Comparison of ENCODE assay signal across 29 cellular contexts in the genomic region with DNA sequence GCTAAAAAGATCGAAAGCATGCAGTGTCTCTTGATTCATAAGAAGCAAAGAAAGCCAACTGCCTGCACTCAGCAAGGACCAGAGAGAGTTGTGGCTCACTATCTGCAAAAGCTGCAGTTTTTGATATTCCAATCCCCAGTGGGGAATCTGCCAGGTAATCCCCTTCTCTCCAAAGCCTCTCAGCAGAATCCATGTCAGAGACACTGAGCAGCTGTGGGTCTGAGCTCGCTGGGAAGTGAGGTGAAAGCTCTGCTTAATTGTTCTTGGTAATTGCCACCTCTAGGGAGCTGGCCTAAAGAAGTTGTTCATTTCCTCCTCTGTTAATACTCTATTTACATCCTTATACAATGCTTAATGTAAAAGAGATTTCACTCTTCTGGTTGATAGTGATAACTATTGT.
"Had no signal": no experiment of that assay in that cellular context is flagged by ENCODE, and none has a peak within 500 bp of the region (broad histone marks: within the 10 kb centered on the region; RNA-seq: fewer than 3 reads in every experiment).

No MANE protein-coding gene starts in this region.

- H3K9ac ChIP-seq: parathyroid adenoma had no signal

- H2AFZ ChIP-seq: parathyroid adenoma had no signal

- H3K36me3 Mint-ChIP-seq: memory B cell; mesothelial cell of epicardium; naive B cell; stimulated activated effector memory CD8-positive, alpha-beta T cell treated with anti-CD3 and anti-CD28 coated beads, Interleukin-12 subunit alpha, Interleukin-12 subunit beta, amount 100 ng/mL, for 72 hours had no signal

- H3K36me3 ChIP-seq: gastrocnemius medialis, right lobe of liver, stomach, thyroid gland, vagina had no signal

- FAIRE-seq: kidney had no signal

- H3K27me3 ChIP-seq: dorsolateral prefrontal cortex, gastrocnemius medialis, right lobe of liver, stomach, thyroid gland, vagina had no signal

- DNase-seq: dorsolateral prefrontal cortex; effector CD4-positive, alpha-beta T cell; foreskin fibroblast; gastrocnemius medialis; head of caudate nucleus; kidney; mucosa of descending colon; naive B cell; right lobe of liver; stimulated activated CD4-positive, alpha-beta T cell treated with anti-CD3 and anti-CD28 coated beads, Interleukin-12 subunit alpha, Interleukin-12 subunit beta, amount 100 ng/mL, for 4 hours; stimulated activated CD4-positive, alpha-beta T cell treated with anti-CD3 and anti-CD28 coated beads, Interleukin-1b, Interleukin-23, amount 100 ng/mL, for 48 hours; stimulated activated CD4-positive, alpha-beta T cell treated with anti-CD3 and anti-CD28 coated beads, Interleukin-4, amount 100 ng/mL, for 1 hour; stimulated activated naive CD4-positive, alpha-beta T cell treated with Interleukin-2 at 50 U/mL for 16 hours; stomach; thyroid gland; trophoblast cell had no signal

- H3K79me2 ChIP-seq: parathyroid adenoma had no signal

- H3K4me2 ChIP-seq: smooth muscle cell had no signal

- H3K9me3 ChIP-seq: gastrocnemius medialis, right lobe of liver, thyroid gland, vagina had no signal

- ATAC-seq: esophagus mucosa; gastrocnemius medialis; left lobe of liver; mucosa of descending colon; natural killer cell treated with Interleukin-12 subunit alpha and Interleukin-12 subunit beta and Interleukin-15 and Interleukin-18, amount 100 ng/mL, for 72 hours; right lobe of liver; stimulated activated effector memory CD8-positive, alpha-beta T cell treated with anti-CD3 and anti-CD28 coated beads, Interleukin-12 subunit alpha, Interleukin-12 subunit beta, amount 100 ng/mL, for 72 hours had no signal

- H3K4me3 ChIP-seq: dorsolateral prefrontal cortex, gastrocnemius medialis, lung, mucosa of descending colon, right lobe of liver, smooth muscle cell, stomach, thyroid gland, vagina had no signal

- H3K4me3 Mint-ChIP-seq: memory B cell; mesothelial cell of epicardium; naive B cell; natural killer cell treated with Interleukin-12 subunit alpha and Interleukin-12 subunit beta and Interleukin-15 and Interleukin-18, amount 100 ng/mL, for 72 hours; neural crest cell; stimulated activated effector memory CD8-positive, alpha-beta T cell treated with anti-CD3 and anti-CD28 coated beads, Interleukin-12 subunit alpha, Interleukin-12 subunit beta, amount 100 ng/mL, for 72 hours had no signal

- H3K27ac Mint-ChIP-seq: memory B cell; mesothelial cell of epicardium; naive B cell; natural killer cell treated with Interleukin-12 subunit alpha and Interleukin-12 subunit beta and Interleukin-15 and Interleukin-18, amount 100 ng/mL, for 72 hours; progenitor cell of endocrine pancreas; stimulated activated effector memory CD8-positive, alpha-beta T cell treated with anti-CD3 and anti-CD28 coated beads, Interleukin-12 subunit alpha, Interleukin-12 subunit beta, amount 100 ng/mL, for 72 hours had no signal

- H3K4me1 ChIP-seq: gastrocnemius medialis, parathyroid adenoma, right lobe of liver, stomach, thyroid gland, vagina had no signal

- H3K4me1 Mint-ChIP-seq: memory B cell; mesothelial cell of epicardium; naive B cell; neural crest cell; stimulated activated effector memory CD8-positive, alpha-beta T cell treated with anti-CD3 and anti-CD28 coated beads, Interleukin-12 subunit alpha, Interleukin-12 subunit beta, amount 100 ng/mL, for 72 hours had no signal

- H3K27me3 Mint-ChIP-seq: memory B cell; naive B cell; natural killer cell treated with Interleukin-12 subunit alpha and Interleukin-12 subunit beta and Interleukin-15 and Interleukin-18, amount 100 ng/mL, for 72 hours; progenitor cell of endocrine pancreas had no signal

- H3K27ac ChIP-seq: dorsolateral prefrontal cortex, epithelial cell of prostate, gastrocnemius medialis, parathyroid adenoma, right lobe of liver, stomach, thyroid gland, vagina had no signal
